8 cellular contexts compared by ENCODE assay signal in the genomic region with DNA sequence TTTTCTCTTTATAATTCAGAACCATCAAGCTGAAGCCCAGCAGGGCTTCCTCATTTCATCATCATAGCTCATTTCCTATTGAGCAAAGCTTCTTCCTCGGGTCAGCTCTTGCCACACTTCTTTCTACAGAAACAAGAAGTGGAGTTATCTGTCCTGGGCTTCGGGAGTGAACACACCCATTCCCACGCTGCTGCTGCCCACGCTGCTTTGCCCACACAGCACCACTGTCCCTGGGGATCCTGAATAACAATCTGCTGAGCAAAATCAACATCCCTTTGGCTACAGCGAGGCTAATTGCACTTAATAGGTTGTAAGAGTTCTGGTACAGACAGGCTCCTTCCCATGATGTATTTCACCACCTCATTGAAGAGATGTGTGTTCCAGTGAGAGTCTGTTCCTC. TPM values are rescaled to one million over a fixed set of nuclear protein-coding genes. Genes with fewer than 3 reads are reported as not detected.
DNase-seq lines count a peak whose midpoint lies in the region; ATAC-seq and TF ChIP-seq lines count a peak whose summit lies in the region.

No MANE protein-coding gene starts in this region.

- TF ChIP-seq CTCF in choroid plexus epithelial cell (conservative IDR thresholded peaks at IDR 0.05; ENCODE audit: low read depth, low read length) (no peak), Caco-2 (IDR thresholded peaks at IDR 0.05; ENCODE audit: insufficient read depth in 1 of 2, low read depth in 1 of 2, low read length in 1 of 2, severe bottlenecking in 1 of 2, unreplicated experiment in 1 of 2) (no peak)

- H3K36me3 ChIP-seq in BLaER1 treated with 17β-estradiol and CSF1 and Interleukin-3, amounts not matched to agents 10 nM and 100 nM = peaks cover 0 to 5% (median 1%) of the 10 kb centered on the region in 11 experiments; a peak in 8 of 22 replicates
- no peaks in the 10 kb centered on the region for H3K36me3 ChIP-seq in Caco-2 (ENCODE audit: control insufficient read depth, insufficient read depth, low read length)

- H3K4me1 Mint-ChIP-seq in Caco-2 (ENCODE audit: low read depth, unreplicated experiment) = no peaks in the 10 kb centered on the region

- BruUV-seq in Caco-2 (replicated peaks; lab: Mats Ljungman, UMichigan) = no TSS peak

- H3K4me2 ChIP-seq in BLaER1 treated with 17β-estradiol and CSF1 and Interleukin-3, amounts not matched to agents 10 nM and 100 nM = peak overlapping the region; percentile 67 to 93 (median 77)

- H3K36me3 Mint-ChIP-seq in Caco-2 (ENCODE audit: insufficient read depth, unreplicated experiment) = no peaks in the 10 kb centered on the region

- CTCF ChIA-PET in Caco-2 (lab: Charles Lee) = no interaction called here

- peaks cover 1% of the 10 kb centered on the region for H3K9me3 Mint-ChIP-seq in Caco-2 (ENCODE audit: unreplicated experiment)

- POLR2A ChIA-PET in Caco-2 (lab: Charles Lee) = no interaction called here

- H3K27ac Mint-ChIP-seq in Caco-2 (ENCODE audit: unreplicated experiment) = no peak overlapping the region

- H3K27me3 Mint-ChIP-seq in Caco-2 (ENCODE audit: insufficient read depth, unreplicated experiment) = no peaks in the 10 kb centered on the region

- H3K9me3 ChIP-seq in BLaER1 treated with 17β-estradiol and CSF1 and Interleukin-3, amounts not matched to agents 10 nM and 100 nM (replicated peaks in 1 of 11) = peaks cover 1 to 33% (median 3%) of the 10 kb centered on the region in 11 experiments; a peak in 21 of 22 replicates
- no peaks in the 10 kb centered on the region for H3K9me3 ChIP-seq in Caco-2

- no peaks in the 10 kb centered on the region for H4K20me1 ChIP-seq in BLaER1 treated with 17β-estradiol and CSF1 and Interleukin-3, amounts not matched to agents 10 nM and 100 nM

- H3K4me3 Mint-ChIP-seq in Caco-2 (ENCODE audit: unreplicated experiment) = no peak overlapping the region

- H3K27me3 ChIP-seq in BLaER1 treated with 17β-estradiol and CSF1 and Interleukin-3, amounts not matched to agents 10 nM and 100 nM = no peaks in the 10 kb centered on the region
- H3K27me3 ChIP-seq in Caco-2 (replicated peaks; ENCODE audit: control insufficient read depth, insufficient read depth, low read length) = no peaks in the 10 kb centered on the region

- H3K27ac ChIP-seq in BLaER1 treated with 17β-estradiol and CSF1 and Interleukin-3, amounts not matched to agents 10 nM and 100 nM = peak overlapping the region; percentile 85 to 97 (median 93)

- peak overlapping the region; percentile 68 to 83 (median 79) for H3K9ac ChIP-seq in BLaER1 treated with 17β-estradiol and CSF1 and Interleukin-3, amounts not matched to agents 10 nM and 100 nM

- DNase-seq in NCI-H1930 (lab: John Stamatoyannopoulos, UW) = peak; percentile 8 to 32
- peak; percentile 99 for DNase-seq in choroid plexus epithelial cell (ENCODE audit: low read depth)
- DNase-seq in mucosa of gallbladder (ENCODE audit: low spot score) = peak; percentile 28
- no peak for DNase-seq in Caco-2

- intact Hi-C loops in Caco-2 (cut with micrococcal nuclease; ENCODE audit: unreplicated experiment) = no loop called here

- ATAC-seq in HG03439 (IDR thresholded peaks at IDR 0.05; ENCODE audit: unreplicated experiment) = no peak
- ATAC-seq in GM19324 (IDR thresholded peaks at IDR 0.05; ENCODE audit: low FRiP score, unreplicated experiment) = no peak
- no peak for ATAC-seq in HG03565 (IDR thresholded peaks at IDR 0.05; ENCODE audit: unreplicated experiment)

- peak overlapping the region in 1 of 10 experiments; percentile 21; a peak in 3 of 20 replicates for H3K4me3 ChIP-seq in BLaER1 treated with 17β-estradiol and CSF1 and Interleukin-3, amounts not matched to agents 10 nM and 100 nM
- H3K4me3 ChIP-seq in choroid plexus epithelial cell (ENCODE audit: low read depth, low read length) (peak overlapping the region; percentile 9), Caco-2 (ENCODE audit: low read depth, low read length) (no peak overlapping the region)

- peaks cover 65 to 96% (median 92%) of the 10 kb centered on the region in 10 experiments for H3K4me1 ChIP-seq in BLaER1 treated with 17β-estradiol and CSF1 and Interleukin-3, amounts not matched to agents 10 nM and 100 nM
- H3K4me1 ChIP-seq in Caco-2 = no peaks in the 10 kb centered on the region

RNA-seq across cellular contexts. Expression of a gene that starts 23.7 kb away (rescaled TPM):
- total RNA-seq in mucosa of gallbladder (3.3 TPM), Caco-2 (2022) (1.6 and 1.7 TPM in 2 replicates)

RNA-seq across cellular contexts. Expression of a gene that starts 23.8 kb away (rescaled TPM):
- total RNA-seq in mucosa of gallbladder (21.5 TPM), Caco-2 (2022) (24.6 and 31.1 TPM in 2 replicates)

RNA-seq across cellular contexts. Expression of a gene that starts 48.9 kb away (rescaled TPM):
- total RNA-seq in mucosa of gallbladder (6.4 TPM), Caco-2 (2022) (1.5 and 2.0 TPM in 2 replicates)

RNA-seq across cellular contexts. Expression of a gene that starts 51.3 kb away (rescaled TPM):
- total RNA-seq in mucosa of gallbladder (63.4 TPM), Caco-2 (2022) (73.7 and 89.6 TPM in 2 replicates)

Comparison
In these comparisons a context has a peak if more than half of its experiments do, and no peak if none do; other contexts are left out.
1. DNase-seq: peak in NCI-H1930 (2 of 2), choroid plexus epithelial cell (single experiment) and mucosa of gallbladder (single experiment); none in Caco-2 (0 of 2).